23 cellular contexts compared by ENCODE assay signal in genomic region chr5:61176631-61177030, GRCh38.
"Had no signal": no experiment of that assay in that cellular context is flagged by ENCODE, and none has a peak within 500 bp of the region (broad histone marks: within the 10 kb centered on the region; RNA-seq: fewer than 3 reads in every experiment).

No MANE protein-coding gene starts in this region.

- H3K27ac ChIP-seq: RWPE1 had no signal

- H3K4me3 ChIP-seq: MG63 had no signal

- DNase-seq: IMR-90; Karpas-422; KG1; MG63; NCI-H1105 treated with DMSO at 0.1 percent for 48 hours; NCI-H1417 treated with DMSO at 0.1 percent for 48 hours; NCI-H146; NCI-H1694 treated with DMSO at 0.1 percent for 48 hours; NCI-H1930; NCI-H2081; NCI-H2107; NCI-H2227 treated with DMSO at 0.1 percent for 48 hours; NCI-H524; NCI-H526 treated with DMSO at 0.1 percent for 48 hours; NCI-H748 treated with DMSO at 0.1 percent for 48 hours; NK-92 treated with Interleukin-12 subunit alpha and Interleukin-12 subunit beta, amount 100 ng/mL, for 24 hours; PC-3; SIG-M5; SK-N-SH; SW 1271 had no signal

- H3K9me3 ChIP-seq: MG63, SK-N-SH had no signal

- H3K36me3 ChIP-seq: MG63 had no signal

- H3K4me2 ChIP-seq: SK-N-SH had no signal

- H3K27me3 ChIP-seq: MG63 had no signal

- ATAC-seq: HepG2, Panc1, PC-3 had no signal

- FAIRE-seq: HepG2 had no signal
